In genomic region chr21:42255038-42255601, GRCh38 we compare ENCODE assay signal across 1 cellular context.
TF ChIP-seq lines count a peak whose summit lies in the region.

No MANE protein-coding gene starts in this region.

TF ChIP-seq in neural cell, 6 proteins besides CTCF, POLR2A, EP300 and RAD21:
- TF ChIP-seq REST (IDR thresholded peaks at IDR 0.05; ENCODE audit: borderline replicate concordance): no peak
- no peak for TF ChIP-seq MXI1 (conservative IDR thresholded peaks at IDR 0.05; ENCODE audit: poor library complexity, severe bottlenecking)
- TF ChIP-seq TAF1 (IDR thresholded peaks at IDR 0.05; ENCODE audit: low read depth): no peak
- TF ChIP-seq POLR2AphosphoS5 (IDR thresholded peaks at IDR 0.05): no peak
- no peak for TF ChIP-seq SMC3 (conservative IDR thresholded peaks at IDR 0.05; ENCODE audit: poor library complexity)
- no peak for TF ChIP-seq EZH2 (IDR thresholded peaks at IDR 0.05; ENCODE audit: borderline replicate concordance, insufficient read depth, low read length, poor library complexity, severe bottlenecking)
